ENCODE assay signal across 8 cellular contexts in genomic region chr3:51975857-51976549, GRCh38. TPM values are rescaled to one million over a fixed set of nuclear protein-coding genes. Genes with fewer than 3 reads are reported as not detected.
A peak's percentile ranks its signal among the peaks of the same experiment; 100 is the strongest.
DNase-seq lines count a peak whose midpoint lies in the region; ATAC-seq and TF ChIP-seq lines count a peak whose summit lies in the region.

No MANE protein-coding gene starts in this region.

- H3K4me1 Mint-ChIP-seq in stimulated activated naive B cell treated with anti-CD40 and anti-IgM and Interleukin-4, amounts not matched to agents 10 μg/mL and 1 μg/mL and 100 μg/mL, for 72 hours, result peaks cover 28 to 40% of the 10 kb centered on the region in 2 donors

- H3K4me1 ChIP-seq in liver (ENCODE audit: control insufficient read depth in 4 of 4, insufficient read depth in 4 of 4, low read length in 3 of 4), result peaks cover 12 to 42% (median 31%) of the 10 kb centered on the region in 4 donors

- TF ChIP-seq CTCF in coronary artery (IDR thresholded peaks at IDR 0.05), result no peak
- no peak for TF ChIP-seq CTCF in liver (IDR thresholded peaks at IDR 0.05; ENCODE audit: low read depth, low read length, missing input control)

- H3K4me3 ChIP-seq in coronary artery (peak overlapping the region; percentile 93), liver (ENCODE audit: low read depth in 1 of 3, low read length in 3 of 3) (peak overlapping the region; percentile 60 to 79 (median 64))

- 40% methylated on average over 45 of the region's 45 CpGs for WGBS in liver

- no peaks in the 10 kb centered on the region for H3K36me3 ChIP-seq in liver (ENCODE audit: control insufficient read depth in 4 of 4, insufficient read depth in 3 of 4, low read depth in 1 of 4, low read length in 3 of 4)

- peak overlapping the region; percentile 81 for H3K27ac Mint-ChIP-seq in stimulated activated naive B cell treated with anti-CD40 and anti-IgM and Interleukin-4, amounts not matched to agents 10 μg/mL and 1 μg/mL and 100 μg/mL, for 72 hours

- H3K36me3 Mint-ChIP-seq in stimulated activated naive B cell treated with anti-CD40 and anti-IgM and Interleukin-4, amounts not matched to agents 10 μg/mL and 1 μg/mL and 100 μg/mL, for 72 hours, result peaks cover 2 to 7% of the 10 kb centered on the region in 2 donors

- no peaks in the 10 kb centered on the region for H3K27me3 ChIP-seq in liver (ENCODE audit: control insufficient read depth in 4 of 4, insufficient read depth in 4 of 4, low read length in 3 of 4)

- ATAC-seq in stimulated activated naive B cell treated with anti-CD40 and anti-IgM and Interleukin-4, amounts not matched to agents 10 μg/mL and 1 μg/mL and 100 μg/mL, for 72 hours (replicated peaks), result no peak

- no peaks in the 10 kb centered on the region for H3K9me3 ChIP-seq in liver (ENCODE audit: control insufficient read depth in 4 of 4, low read length in 3 of 4)

- H3K27ac ChIP-seq in coronary artery (peak overlapping the region in 1 of 2 donors; percentile 93), liver (ENCODE audit: low read depth in 1 of 2, low read length in 2 of 2) (peak overlapping the region; percentile 94 to 97)

- TF ChIP-seq RAD21 in liver (IDR thresholded peaks at IDR 0.05), result no peak

- H3K27me3 Mint-ChIP-seq in stimulated activated naive B cell treated with anti-CD40 and anti-IgM and Interleukin-4, amounts not matched to agents 10 μg/mL and 1 μg/mL and 100 μg/mL, for 72 hours, result no peaks in the 10 kb centered on the region

- DNase-seq in activated gamma-delta T cell (lab: John Stamatoyannopoulos, UW), result peak; percentile 16
- DNase-seq in activated gamma-delta T cell treated with Interleukin-2 at 50 U/mL for 16 hours, result no peak
- DNase-seq in SHP77 (lab: John Stamatoyannopoulos, UW), result peak; percentile 38 to 68
- DNase-seq in coronary artery (ENCODE audit: low spot score), result peak; percentile 84
- DNase-seq in stimulated activated naive B cell treated with anti-CD40 and anti-IgM and Interleukin-4, amounts not matched to agents 10 μg/mL and 1 μg/mL and 100 μg/mL, for 72 hours, result no peak
- DNase-seq in NCI-H2029 (lab: John Stamatoyannopoulos, UW), result no peak
- DNase-seq in DMS153 treated with DMSO at 0.1 percent for 48 hours (lab: John Stamatoyannopoulos, UW; ENCODE audit: unreplicated experiment), result no peak

- no peaks in the 10 kb centered on the region for H3K9me3 Mint-ChIP-seq in stimulated activated naive B cell treated with anti-CD40 and anti-IgM and Interleukin-4, amounts not matched to agents 10 μg/mL and 1 μg/mL and 100 μg/mL, for 72 hours

- H3K9ac ChIP-seq in liver (ENCODE audit: low read depth in 1 of 2, low read length in 2 of 2), result no peak overlapping the region

- H3K4me3 Mint-ChIP-seq in stimulated activated naive B cell treated with anti-CD40 and anti-IgM and Interleukin-4, amounts not matched to agents 10 μg/mL and 1 μg/mL and 100 μg/mL, for 72 hours, result peak overlapping the region; percentile 96 to 97

TF ChIP-seq in liver, 16 proteins besides CTCF, POLR2A, EP300 and RAD21:
- no peak for TF ChIP-seq ATF3 (IDR thresholded peaks at IDR 0.05)
- TF ChIP-seq YY1 (IDR thresholded peaks at IDR 0.05), result no peak
- TF ChIP-seq FOXA2 (IDR thresholded peaks at IDR 0.05), result no peak
- TF ChIP-seq REST (IDR thresholded peaks at IDR 0.05), result no peak
- no peak for TF ChIP-seq EGR1 (IDR thresholded peaks at IDR 0.05; ENCODE audit: low read depth in 2 of 2)
- no peak for TF ChIP-seq GABPA (IDR thresholded peaks at IDR 0.05 in 1 of 2, conservative IDR thresholded peaks at IDR 0.05 in 1 of 2)
- TF ChIP-seq JUND (IDR thresholded peaks at IDR 0.05), result no peak
TF ChIP-seq in liver: peak in this region for 0.

RNA-seq across cellular contexts. Expression of gene ABHD14A, which starts 1.1 kb away (rescaled TPM):
- total RNA-seq in liver, result 10 to 100 TPM in 1 of 2 donors, 1 to 10 TPM in 1; 8.2 to 10.5 TPM
- polyA plus RNA-seq in liver, result 10 to 100 TPM; 16.3 to 19.9 TPM

RNA-seq across cellular contexts. Expression of gene ABHD14B, which starts 2.2 kb away (rescaled TPM):
- 10 to 100 TPM; 24.3 to 43.3 TPM for total RNA-seq in liver
- polyA plus RNA-seq in liver, result 100 to 1,000 TPM in 1 of 2 donors, 10 to 100 TPM in 1; 90.6 to 127 TPM

RNA-seq across cellular contexts. Expression of gene ACY1, which starts 7.3 kb away (rescaled TPM):
- total RNA-seq in liver, result 100 to 1,000 TPM in 1 of 2 donors, 10 to 100 TPM in 1; 69.5 to 241 TPM
- 100 to 1,000 TPM; 234 to 274 TPM for polyA plus RNA-seq in liver

RNA-seq across cellular contexts. Expression of gene PCBP4, which starts 8.7 kb away (rescaled TPM):
- 1 to 10 TPM; 4.0 to 4.9 TPM for total RNA-seq in liver
- 1 to 10 TPM; 2.7 to 7.9 TPM for polyA plus RNA-seq in liver

RNA-seq across cellular contexts. Expression of gene RPL29, which starts 19.7 kb away (rescaled TPM):
- total RNA-seq in liver, result 100 to 1,000 TPM; 292 to 358 TPM
- 100 to 1,000 TPM; 418 to 789 TPM for polyA plus RNA-seq in liver

Comparison
In these comparisons a context has a peak if more than half of its experiments do, and no peak if none do; other contexts are left out.
1. DNase-seq: peak in activated gamma-delta T cell (single experiment), SHP77 (2 of 2) and coronary artery (single experiment); none in activated gamma-delta T cell treated with Interleukin-2 at 50 U/mL for 16 hours (single experiment), stimulated activated naive B cell treated with anti-CD40 and anti-IgM and Interleukin-4, amounts not matched to agents 10 μg/mL and 1 μg/mL and 100 μg/mL, for 72 hours (single experiment), NCI-H2029 (single experiment) and DMS153 treated with DMSO at 0.1 percent for 48 hours (single experiment).